ENCODE assay signal across 7 cellular contexts in the genomic region with DNA sequence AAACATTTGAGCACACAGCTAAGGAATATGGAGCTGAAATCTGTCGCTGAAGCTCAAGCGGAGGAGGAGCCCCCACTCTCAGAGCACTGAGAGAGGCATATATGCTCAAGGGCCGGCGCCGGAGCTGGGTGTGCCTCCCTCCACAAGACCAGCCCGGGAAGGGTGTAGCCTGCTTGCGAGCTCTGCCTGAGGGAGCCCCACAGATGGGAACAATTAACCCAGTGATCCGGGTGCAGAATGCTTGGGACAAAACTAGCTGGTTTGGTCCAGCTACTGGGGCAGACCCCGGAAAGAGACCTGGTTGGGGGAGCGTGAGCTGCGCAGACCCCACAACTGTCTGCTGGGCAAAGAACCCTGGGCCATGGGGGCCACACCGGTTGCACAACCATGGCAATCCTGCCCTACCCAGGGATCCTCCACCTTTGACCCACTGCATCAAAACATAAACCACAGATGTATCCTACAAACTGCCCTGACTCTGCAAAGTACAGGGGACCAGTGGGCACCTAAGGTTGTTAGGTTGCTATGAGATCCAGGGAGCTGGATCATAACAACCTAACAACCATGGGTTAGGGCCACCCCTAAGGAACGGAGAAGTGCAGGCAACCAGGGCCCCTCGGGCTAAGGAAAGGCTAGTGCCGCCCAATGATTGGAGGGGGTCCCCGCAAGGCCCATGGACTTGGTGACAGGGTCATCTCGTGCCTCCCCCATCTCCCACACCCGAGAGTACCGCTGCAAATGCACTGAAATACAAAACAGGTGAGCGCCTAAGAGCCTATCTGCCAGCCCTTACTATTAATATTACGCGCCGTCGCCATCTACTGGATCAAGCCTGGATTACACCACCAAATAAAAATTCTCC. TPM values are rescaled to one million over a fixed set of nuclear protein-coding genes. Genes with fewer than 3 reads are reported as not detected.
DNase-seq lines count a peak whose midpoint lies in the region; ATAC-seq and TF ChIP-seq lines count a peak whose summit lies in the region.

No MANE protein-coding gene starts in this region.

- TF ChIP-seq CTCF in GM06990 (IDR thresholded peaks at IDR 0.05; ENCODE audit: insufficient read depth, low read length, poor library complexity, severe bottlenecking), result peak; percentile 62
- peak; percentile 36 to 52 (median 43) for TF ChIP-seq CTCF in adrenal gland (IDR thresholded peaks at IDR 0.05)

- intact Hi-C loops in adrenal gland (cut with DNase I), result no loop called here

- H3K27me3 ChIP-seq in GM06990 (replicated peaks; ENCODE audit: control insufficient read depth, insufficient read depth, low read length) (no peaks in the 10 kb centered on the region), adrenal gland (no peaks in the 10 kb centered on the region)

- H3K27ac ChIP-seq in adrenal gland, result no peak overlapping the region

- no peaks in the 10 kb centered on the region for H3K9me3 ChIP-seq in adrenal gland (replicated peaks in 1 of 3)

- no peak for TF ChIP-seq POLR2A in adrenal gland (IDR thresholded peaks at IDR 0.05)

- no peaks in the 10 kb centered on the region for H3K4me1 ChIP-seq in adrenal gland (replicated peaks in 1 of 2)

- H3K4me3 ChIP-seq in GM06990 (replicated peaks; ENCODE audit: low read depth, low read length) (no peak overlapping the region), adrenal gland (no peak overlapping the region)

- DNase-seq in GM06990 (ENCODE audit: extremely low read depth, insufficient read length) (peak; percentile 9), NCI-H69 (lab: John Stamatoyannopoulos, UW) (peak; percentile 69), adrenal gland (peak; percentile 27 to 82 (median 60)), hypothalamus (lab: John Stamatoyannopoulos, UW) (peak in 27 of 51 donors; percentile 0 to 49 (median 13))
- DNase-seq in stimulated activated CD4-positive, alpha-beta T cell treated with anti-CD3 and anti-CD28 coated beads, Interleukin-2, amount 100 ng/mL, for 24 hours, result peak; percentile 17 to 35

- 51 to 65% (median 55%) methylated on average over 12 to 24 of the region's 24 CpGs for WGBS in adrenal gland, 4 donors

- ATAC-seq in GM21367 (IDR thresholded peaks at IDR 0.05; ENCODE audit: unreplicated experiment) (peak; percentile 98), HG03457 (IDR thresholded peaks at IDR 0.05; ENCODE audit: unreplicated experiment) (peak; percentile 94)

- H3K36me3 ChIP-seq in GM06990 (ENCODE audit: control insufficient read depth, insufficient read depth, low read length) (no peaks in the 10 kb centered on the region), adrenal gland (replicated peaks in 1 of 2) (no peaks in the 10 kb centered on the region)

RNA-seq across cellular contexts. Expression of a gene that starts 53.4 kb away (rescaled TPM):
- total RNA-seq in adrenal gland, result under 1 TPM in 4 of 8 donors, not detected in 4; 0.07 to 0.42 (median 0.34) TPM
- polyA plus RNA-seq in adrenal gland, result under 1 TPM; 0.07 to 0.16 (median 0.11) TPM

Comparison
In these comparisons a context has a peak if more than half of its experiments do, and no peak if none do; other contexts are left out.
1. DNase-seq: peak in every context shown above with its lines; median percentile 69 in NCI-H69; 60 in adrenal gland; 26 in stimulated activated CD4-positive, alpha-beta T cell treated with anti-CD3 and anti-CD28 coated beads, Interleukin-2, amount 100 ng/mL, for 24 hours; 13 in hypothalamus; 9 in GM06990.